In genomic region chr9:95645992-95646391, GRCh38 we compare ENCODE assay signal across 28 cellular contexts.
DNase-seq lines count a peak whose midpoint lies in the region; ATAC-seq and TF ChIP-seq lines count a peak whose summit lies in the region.
"Had no signal": no experiment of that assay in that cellular context is flagged by ENCODE, and none has a peak within 500 bp of the region (broad histone marks: within the 10 kb centered on the region; RNA-seq: fewer than 3 reads in every experiment).

No MANE protein-coding gene starts in this region.

- H3K4me1 ChIP-seq in mammary epithelial cell (ENCODE audit: insufficient read depth, low read length) (no peaks in the 10 kb centered on the region), foreskin keratinocyte (no peaks in the 10 kb centered on the region)
- H3K4me1 ChIP-seq: vagina had no signal

- H3K4me2 ChIP-seq in mammary epithelial cell (ENCODE audit: insufficient read depth, low read depth, low read length), result no peak overlapping the region
- H3K4me2 ChIP-seq: SK-N-SH had no signal

- H3K9me3 Mint-ChIP-seq in MCF 10A (ENCODE audit: unreplicated experiment), result no peaks in the 10 kb centered on the region
- H3K9me3 Mint-ChIP-seq: activated CD4-positive, alpha-beta memory T cell treated with anti-CD3 and anti-CD28 coated beads, Interleukin-2, amount 10 ng/mL, durations not matched to agents 7 days and 5 days; activated naive CD4-positive, alpha-beta T cell treated with anti-CD3 and anti-CD28 coated beads, Interleukin-2, amount 50 U/mL, for 24 hours; activated T-helper 2 cell treated with anti-CD3 and anti-CD28 coated beads, Interferon-gamma antibody, Interleukin-2, Interleukin-4, amounts not matched to agents 10 μg/mL and 5 μg/mL and 100 μg/mL, durations not matched to agents 14 hours and 24 hours and 36 hours; natural killer cell treated with Interleukin-12 subunit alpha and Interleukin-12 subunit beta and Interleukin-15 and Interleukin-18, amount 100 ng/mL, for 72 hours; stimulated activated naive CD8-positive, alpha-beta T cell treated with anti-CD3 and anti-CD28 coated beads, Interleukin-15, amount 100 ng/mL, for 72 hours had no signal

- H3K4me1 Mint-ChIP-seq in MCF 10A (ENCODE audit: insufficient read depth, unreplicated experiment), result no peaks in the 10 kb centered on the region
- H3K4me1 Mint-ChIP-seq: activated CD4-positive, alpha-beta memory T cell treated with anti-CD3 and anti-CD28 coated beads, Interleukin-2, amount 10 ng/mL, durations not matched to agents 7 days and 5 days; activated naive CD4-positive, alpha-beta T cell treated with anti-CD3 and anti-CD28 coated beads, Interleukin-2, amount 50 U/mL, for 24 hours; CD14-positive monocyte had no signal

- no peak overlapping the region for H3K4me3 ChIP-seq in mammary epithelial cell (replicated peaks in 1 of 3; ENCODE audit: insufficient read depth in 1 of 3, low read depth in 2 of 3, low read length in 3 of 3)
- no peak overlapping the region for H3K4me3 ChIP-seq in brain microvascular endothelial cell (ENCODE audit: low read depth, low read length)
- H3K4me3 ChIP-seq: skin epidermis, vagina had no signal

- TF ChIP-seq CTCF in MCF 10A (IDR thresholded peaks at IDR 0.05; ENCODE audit: unreplicated experiment), result no peak
- TF ChIP-seq CTCF in mammary epithelial cell (conservative IDR thresholded peaks at IDR 0.05 in 1 of 2, IDR thresholded peaks at IDR 0.05 in 1 of 2; ENCODE audit: extremely low read depth in 1 of 2, insufficient read depth in 1 of 2, low read depth in 1 of 2, low read length in 2 of 2), result no peak
- no peak for TF ChIP-seq CTCF in brain microvascular endothelial cell (IDR thresholded peaks at IDR 0.05; ENCODE audit: low read depth, low read length, missing control alignments)
- no peak for TF ChIP-seq CTCF in foreskin keratinocyte (conservative IDR thresholded peaks at IDR 0.05)

- H3K4me3 Mint-ChIP-seq in MCF 10A (ENCODE audit: unreplicated experiment), result no peak overlapping the region
- H3K4me3 Mint-ChIP-seq: activated CD4-positive, alpha-beta memory T cell treated with anti-CD3 and anti-CD28 coated beads, Interleukin-2, amount 10 ng/mL, durations not matched to agents 7 days and 5 days; activated naive CD4-positive, alpha-beta T cell treated with anti-CD3 and anti-CD28 coated beads, Interleukin-2, amount 50 U/mL, for 24 hours; CD14-positive monocyte; natural killer cell treated with Interleukin-12 subunit alpha and Interleukin-12 subunit beta and Interleukin-15 and Interleukin-18, amount 100 ng/mL, for 72 hours; stimulated activated naive CD8-positive, alpha-beta T cell treated with anti-CD3 and anti-CD28 coated beads, Interleukin-15, amount 100 ng/mL, for 72 hours; T-helper 17 cell had no signal

- H3K79me2 ChIP-seq in mammary epithelial cell (ENCODE audit: insufficient read depth, low read length), result no peaks in the 10 kb centered on the region

- intact Hi-C loops in MCF 10A (cut with micrococcal nuclease) (no loop called here), mammary epithelial cell (cut with micrococcal nuclease) (no loop called here)

- H3K27me3 ChIP-seq in mammary epithelial cell (ENCODE audit: insufficient read depth, low read length), result no peaks in the 10 kb centered on the region
- no peaks in the 10 kb centered on the region for H3K27me3 ChIP-seq in brain microvascular endothelial cell (replicated peaks)
- H3K27me3 ChIP-seq in foreskin keratinocyte, result no peaks in the 10 kb centered on the region
- H3K27me3 ChIP-seq: vagina had no signal

- POLR2A ChIA-PET in MCF 10A (lab: Yijun Ruan, JAX), result no interaction called here

- ATAC-seq in GM19467 (IDR thresholded peaks at IDR 0.05; ENCODE audit: unreplicated experiment), result no peak
- ATAC-seq in foreskin keratinocyte, result no peak
- ATAC-seq: natural killer cell treated with Interleukin-12 subunit alpha and Interleukin-12 subunit beta and Interleukin-15 and Interleukin-18, amount 100 ng/mL, for 72 hours; stimulated activated naive CD8-positive, alpha-beta T cell treated with anti-CD3 and anti-CD28 coated beads, Interleukin-15, amount 100 ng/mL, for 72 hours; T-helper 17 cell had no signal

- DNase-seq in MCF 10A (ENCODE audit: unreplicated experiment) (peak; percentile 63), mammary epithelial cell (no peak), brain microvascular endothelial cell (peak; percentile 16), glomerular visceral epithelial cell (ENCODE audit: extremely low spot score) (peak; percentile 35), foreskin keratinocyte (no peak), CD1c-positive myeloid dendritic cell (ENCODE audit: extremely low spot score) (no peak)
- no peak for DNase-seq in stimulated activated CD4-positive, alpha-beta T cell treated with anti-CD3 and anti-CD28 coated beads, Interleukin-2, amount 100 ng/mL, for 48 hours
- DNase-seq: activated CD4-positive, alpha-beta memory T cell treated with anti-CD3 and anti-CD28 coated beads, Interleukin-2, amount 10 ng/mL, durations not matched to agents 7 days and 5 days; activated CD4-positive, alpha-beta T cell treated with anti-CD3 and anti-CD28 coated beads for 1 hour; activated CD8-positive, alpha-beta memory T cell treated with anti-CD3 and anti-CD28 coated beads, Interleukin-2, amount 50 U/mL, for 48 hours; amygdala; central memory CD4-positive, alpha-beta T cell; GOT3; NCI-H1092 treated with DMSO at 0.1 percent for 48 hours; NCI-H1930; NCI-H82; retina; SK-N-SH; stimulated activated naive CD8-positive, alpha-beta T cell treated with anti-CD3 and anti-CD28 coated beads, Interleukin-15, amount 100 ng/mL, for 72 hours; T-helper 17 cell had no signal

- H2AFZ ChIP-seq in mammary epithelial cell (ENCODE audit: low read depth, low read length), result no peak overlapping the region

- H3K36me3 ChIP-seq in mammary epithelial cell (ENCODE audit: insufficient read depth, low read length) (no peaks in the 10 kb centered on the region), brain microvascular endothelial cell (replicated peaks) (no peaks in the 10 kb centered on the region)
- H3K36me3 ChIP-seq: vagina had no signal

- no peaks in the 10 kb centered on the region for H4K20me1 ChIP-seq in mammary epithelial cell (ENCODE audit: insufficient read depth, low read length)

- CTCF ChIA-PET in MCF 10A (lab: Yijun Ruan, JAX), result no interaction called here
- CTCF ChIA-PET in mammary epithelial cell (lab: Charles Lee; ENCODE audit: low non-redundant PET), result no interaction called here

- no peaks in the 10 kb centered on the region for H3K27me3 Mint-ChIP-seq in MCF 10A (ENCODE audit: insufficient read depth, unreplicated experiment)
- H3K27me3 Mint-ChIP-seq: activated naive CD4-positive, alpha-beta T cell treated with anti-CD3 and anti-CD28 coated beads, Interleukin-2, amount 50 U/mL, for 24 hours; T-helper 17 cell had no signal

- H3K9me3 ChIP-seq in mammary epithelial cell (replicated peaks; ENCODE audit: insufficient read depth, low read length), result no peaks in the 10 kb centered on the region
- H3K9me3 ChIP-seq: SK-N-SH, vagina had no signal

- H3K9ac ChIP-seq in mammary epithelial cell (ENCODE audit: insufficient read depth, low read length), result no peak overlapping the region
- H3K9ac ChIP-seq: SK-N-SH had no signal

- peaks cover 4% of the 10 kb centered on the region for H3K36me3 Mint-ChIP-seq in MCF 10A (ENCODE audit: insufficient read depth, unreplicated experiment)
- H3K36me3 Mint-ChIP-seq: activated naive CD4-positive, alpha-beta T cell treated with anti-CD3 and anti-CD28 coated beads, Interleukin-2, amount 50 U/mL, for 24 hours; CD14-positive monocyte; natural killer cell treated with Interleukin-12 subunit alpha and Interleukin-12 subunit beta and Interleukin-15 and Interleukin-18, amount 100 ng/mL, for 72 hours had no signal

- BruUV-seq in MCF 10A (replicated peaks; lab: Mats Ljungman, UMichigan), result no TSS peak
- no TSS peak for BruUV-seq in mammary epithelial cell (replicated peaks; lab: Mats Ljungman, UMichigan)

- in situ Hi-C loops in mammary epithelial cell (cut with MboI; ENCODE audit: low sequenced_read_pairs in 2 of 2), result no loop called here
- in situ Hi-C loops in brain microvascular endothelial cell (cut with HindIII; ENCODE audit: low pct_ligation_motif_present, low sequenced_read_pairs), result no loop called here

- dilution Hi-C loops in mammary epithelial cell (cut with HindIII; ENCODE audit: low sequenced_read_pairs), result no loop called here

- H3K27ac ChIP-seq in mammary epithelial cell (ENCODE audit: insufficient read depth, low read depth, low read length), result no peak overlapping the region
- no peak overlapping the region for H3K27ac ChIP-seq in brain microvascular endothelial cell
- H3K27ac ChIP-seq in foreskin keratinocyte, result no peak overlapping the region
- H3K27ac ChIP-seq: 22Rv1, skin epidermis, vagina had no signal

- no peak overlapping the region for H3K27ac Mint-ChIP-seq in MCF 10A (ENCODE audit: low read depth, unreplicated experiment)
- H3K27ac Mint-ChIP-seq: activated CD4-positive, alpha-beta memory T cell treated with anti-CD3 and anti-CD28 coated beads, Interleukin-2, amount 10 ng/mL, durations not matched to agents 7 days and 5 days; activated naive CD4-positive, alpha-beta T cell treated with anti-CD3 and anti-CD28 coated beads, Interleukin-2, amount 50 U/mL, for 24 hours; activated T-helper 2 cell treated with anti-CD3 and anti-CD28 coated beads, Interferon-gamma antibody, Interleukin-2, Interleukin-4, amounts not matched to agents 10 μg/mL and 5 μg/mL and 100 μg/mL, durations not matched to agents 14 hours and 24 hours and 36 hours; CD14-positive monocyte; natural killer cell treated with Interleukin-12 subunit alpha and Interleukin-12 subunit beta and Interleukin-15 and Interleukin-18, amount 100 ng/mL, for 72 hours; stimulated activated naive CD8-positive, alpha-beta T cell treated with anti-CD3 and anti-CD28 coated beads, Interleukin-15, amount 100 ng/mL, for 72 hours; T-helper 17 cell had no signal

Comparison
In these comparisons a context has a peak if more than half of its experiments do, and no peak if none do; other contexts are left out.
1. DNase-seq: peak in MCF 10A (single experiment), brain microvascular endothelial cell (single experiment) and glomerular visceral epithelial cell (single experiment); none in mammary epithelial cell (single experiment), foreskin keratinocyte (0 of 2), CD1c-positive myeloid dendritic cell (single experiment) and stimulated activated CD4-positive, alpha-beta T cell treated with anti-CD3 and anti-CD28 coated beads, Interleukin-2, amount 100 ng/mL, for 48 hours (0 of 2).